9 cellular contexts compared by ENCODE assay signal in the genomic region with DNA sequence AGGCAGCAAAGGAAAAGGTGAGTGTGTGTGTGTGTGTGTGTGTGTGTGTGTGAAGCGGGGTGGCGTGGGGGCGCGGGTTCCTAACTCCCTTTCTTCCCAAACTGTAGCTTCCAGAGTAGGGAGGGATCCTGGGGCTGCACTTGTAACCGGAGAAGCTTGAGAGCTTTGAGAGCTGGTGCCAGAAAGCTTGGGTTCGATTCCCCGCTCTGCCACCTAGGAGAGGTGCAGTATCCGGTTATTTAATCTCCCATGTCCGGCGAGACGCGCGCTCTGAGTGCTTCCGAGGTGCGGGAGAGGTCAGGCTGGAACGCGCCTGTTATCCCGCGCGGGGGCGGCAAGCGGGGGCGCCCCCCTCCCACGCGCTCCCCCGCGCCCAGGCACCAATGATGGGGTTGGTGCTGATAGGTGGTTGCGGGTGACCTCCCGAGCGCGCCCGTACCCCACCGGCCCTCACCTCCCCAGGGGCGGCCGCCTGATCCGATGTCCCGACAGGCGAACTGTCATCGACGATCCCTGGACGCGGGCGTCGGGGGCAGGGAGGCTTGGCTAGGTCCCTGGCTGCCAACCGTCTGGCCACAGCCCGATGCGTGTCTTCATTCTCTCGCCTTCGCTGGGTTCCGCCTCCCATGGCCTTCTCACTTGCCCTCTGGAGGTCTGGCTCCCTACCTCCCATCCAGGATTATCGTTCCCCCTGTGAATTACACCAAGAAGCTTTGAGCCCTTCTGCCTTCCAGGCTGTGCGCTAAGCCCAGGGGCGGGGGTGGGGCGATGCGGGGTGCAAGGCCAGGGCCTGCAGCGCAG. TPM values are rescaled to one million over a fixed set of nuclear protein-coding genes. Genes with fewer than 3 reads are reported as not detected.
DNase-seq lines count a peak whose midpoint lies in the region; ATAC-seq and TF ChIP-seq lines count a peak whose summit lies in the region.
"Had no signal": no experiment of that assay in that cellular context is flagged by ENCODE, and none has a peak within 500 bp of the region (broad histone marks: within the 10 kb centered on the region; RNA-seq: fewer than 3 reads in every experiment).

No MANE protein-coding gene starts in this region.

- TF ChIP-seq CTCF in esophagus squamous epithelium (IDR thresholded peaks at IDR 0.05) (no peak), natural killer cell (IDR thresholded peaks at IDR 0.05) (no peak)

- WGBS in esophagus squamous epithelium, 2 donors: 43 to 47% methylated on average over 3 to 21 of the region's 56 CpGs

- no peaks in the 10 kb centered on the region for H3K4me1 ChIP-seq in ACC112 (ENCODE audit: control insufficient read depth, insufficient read depth, low read length, unreplicated experiment)
- peaks cover 0 to 14% (median 0%) of the 10 kb centered on the region in 3 donors for H3K4me1 ChIP-seq in esophagus squamous epithelium

- peak overlapping the region; percentile 21 for H3K4me3 Mint-ChIP-seq in natural killer cell

- ATAC-seq in natural killer cell (peak in 2 of 3 donors; percentile 7 to 30), HG03039 (IDR thresholded peaks at IDR 0.05; ENCODE audit: unreplicated experiment) (no peak)

- H3K4me3 ChIP-seq in ACC112 (ENCODE audit: low read depth, low read length) (peak overlapping the region; percentile 32; the same call in 1 of the 2 replicates), esophagus squamous epithelium (peak overlapping the region in 3 of 4 donors; percentile 34 to 56 (median 39))

- H2AFZ ChIP-seq in ACC112 (ENCODE audit: low read length, unreplicated experiment): no peak overlapping the region

- H3K36me3 ChIP-seq in ACC112 (ENCODE audit: insufficient read depth, low read length) (no peaks in the 10 kb centered on the region), esophagus squamous epithelium (no peaks in the 10 kb centered on the region)

- H3K36me3 Mint-ChIP-seq in natural killer cell: no peaks in the 10 kb centered on the region

- H3K79me2 ChIP-seq in ACC112 (ENCODE audit: control insufficient read depth, insufficient read depth, low read length, unreplicated experiment): no peaks in the 10 kb centered on the region

- peaks cover 7% of the 10 kb centered on the region; the same call in 1 of the 2 replicates for H3K27me3 ChIP-seq in ACC112 (ENCODE audit: insufficient read depth, low read length)
- peaks cover 0 to 20% (median 0%) of the 10 kb centered on the region in 4 donors for H3K27me3 ChIP-seq in esophagus squamous epithelium

- no peaks in the 10 kb centered on the region for H3K9me3 Mint-ChIP-seq in natural killer cell
- H3K9me3 Mint-ChIP-seq: activated T-cell treated with anti-CD3 and anti-CD28 coated beads, Interleukin-2, amount 50 U/mL, for 72 hours had no signal

- H3K27ac ChIP-seq in ACC112 (ENCODE audit: low read depth, low read length) (no peak overlapping the region), esophagus squamous epithelium (peak overlapping the region in 2 of 4 donors; percentile 39 to 49)

- no peaks in the 10 kb centered on the region for H3K4me1 Mint-ChIP-seq in natural killer cell

- H3K9me3 ChIP-seq in esophagus squamous epithelium: no peaks in the 10 kb centered on the region

- H3K27ac Mint-ChIP-seq in natural killer cell: no peak overlapping the region
- H3K27ac Mint-ChIP-seq: activated T-cell treated with anti-CD3 and anti-CD28 coated beads, Interleukin-2, amount 50 U/mL, for 72 hours had no signal

- TF ChIP-seq POLR2A in esophagus squamous epithelium (IDR thresholded peaks at IDR 0.05) (no peak), erythroblast (IDR thresholded peaks at IDR 0.05; ENCODE audit: low read length) (no peak)

- DNase-seq in MV-4-11 (lab: John Stamatoyannopoulos, UW) (peak; percentile 11), esophagus squamous epithelium (lab: John Stamatoyannopoulos, UW) (no peak), natural killer cell (no peak), SIG-M5 treated with dmso at 0.1 percent for 504 hours (lab: John Stamatoyannopoulos, UW; ENCODE audit: unreplicated experiment) (no peak), NCI-H1930 (lab: John Stamatoyannopoulos, UW) (no peak), erythroblast (lab: John Stamatoyannopoulos, UW) (no peak)
- DNase-seq: activated T-cell treated with anti-CD3 and anti-CD28 coated beads, Interleukin-2, amount 50 U/mL, for 72 hours had no signal

- peaks cover 14 to 23% of the 10 kb centered on the region in 2 donors for H3K27me3 Mint-ChIP-seq in natural killer cell (ENCODE audit: low read depth in 2 of 2)

- intact Hi-C loops in esophagus squamous epithelium (cut with DNase I): no loop called here
- intact Hi-C loops in natural killer cell (cut with micrococcal nuclease): no loop called here

RNA-seq across cellular contexts. Expression of gene RACGAP1, which starts 7.4 kb away (rescaled TPM):
- total RNA-seq in esophagus squamous epithelium (10 to 100 TPM; 20.1 to 44.7 (median 33.6) TPM), natural killer cell (10 to 100 TPM in 1 of 3 donors, 1 to 10 TPM in 2; 6.1 to 11.6 (median 8.7) TPM)

RNA-seq across cellular contexts. Expression of gene ASIC1, which starts 24.7 kb away (rescaled TPM):
- total RNA-seq in esophagus squamous epithelium: 1 to 10 TPM; 1.5 to 5.7 (median 2.6) TPM
- under 1 TPM in 1 of 3 donors, not detected in 2; 0.21 TPM for total RNA-seq in natural killer cell

RNA-seq across cellular contexts. Expression of gene SMARCD1, which starts 52.4 kb away (rescaled TPM):
- total RNA-seq in esophagus squamous epithelium (10 to 100 TPM; 34.5 to 67.8 (median 46.5) TPM), natural killer cell (10 to 100 TPM; 81.3 to 97.0 (median 88.6) TPM)

RNA-seq across cellular contexts. Expression of gene AQP6, which starts 60.0 kb away (rescaled TPM):
- total RNA-seq in esophagus squamous epithelium (not detected), natural killer cell (not detected)
- total RNA-seq: activated T-cell treated with anti-CD3 and anti-CD28 coated beads, Interleukin-2, amount 50 U/mL, for 72 hours had no signal
